1 cellular context compared by ENCODE assay signal in genomic region chr1:26758358-26758757, GRCh38.
TF ChIP-seq lines count a peak whose summit lies in the region.

No MANE protein-coding gene starts in this region.

TF ChIP-seq in HepG2, 621 proteins besides CTCF, POLR2A, EP300 and RAD21:
- peak; percentile 49 for TF ChIP-seq LCORL (IDR thresholded peaks at IDR 0.05)
- TF ChIP-seq LCORL (CRISPR knock-in tag; IDR thresholded peaks at IDR 0.05) = no peak
- TF ChIP-seq THAP8 (CRISPR knock-in tag; IDR thresholded peaks at IDR 0.05; ENCODE audit: borderline replicate concordance) = no peak
- TF ChIP-seq ZNF564 (CRISPR knock-in tag; IDR thresholded peaks at IDR 0.05) = no peak
- TF ChIP-seq ATF7-NPFF (CRISPR knock-in tag; IDR thresholded peaks at IDR 0.05; ENCODE audit: low read depth) = no peak
- no peak for TF ChIP-seq ZNF672 (CRISPR knock-in tag; IDR thresholded peaks at IDR 0.05)
- no peak for TF ChIP-seq ZNF678 (CRISPR knock-in tag; IDR thresholded peaks at IDR 0.05)
- no peak for TF ChIP-seq KDM5A (IDR thresholded peaks at IDR 0.05; ENCODE audit: borderline replicate concordance, low read length)
- no peak for TF ChIP-seq ZMYM4 (CRISPR knock-in tag; IDR thresholded peaks at IDR 0.05)
- TF ChIP-seq SSRP1 (CRISPR knock-in tag; IDR thresholded peaks at IDR 0.05) = no peak
- TF ChIP-seq RBM22 (optimal IDR thresholded peaks at IDR 0.05; ENCODE audit: low read length) = peak; percentile 40
- TF ChIP-seq STAT6 (CRISPR knock-in tag; IDR thresholded peaks at IDR 0.05; ENCODE audit: borderline replicate concordance) = no peak
- no peak for TF ChIP-seq ZNF431 (CRISPR knock-in tag; IDR thresholded peaks at IDR 0.05; ENCODE audit: borderline replicate concordance, low read depth)
- no peak for TF ChIP-seq SKIL (CRISPR knock-in tag; IDR thresholded peaks at IDR 0.05; ENCODE audit: borderline replicate concordance)
- no peak for TF ChIP-seq ZNF768 (CRISPR knock-in tag; IDR thresholded peaks at IDR 0.05)
- TF ChIP-seq ZNF781 (CRISPR knock-in tag; IDR thresholded peaks at IDR 0.05; ENCODE audit: borderline replicate concordance, not compliant biosample characterization) = no peak
- no peak for TF ChIP-seq REL (CRISPR knock-in tag; conservative IDR thresholded peaks at IDR 0.05)
